8 cellular contexts compared by ENCODE assay signal in genomic region chr9:128072144-128073021, GRCh38. TPM values are rescaled to one million over a fixed set of nuclear protein-coding genes. Genes with fewer than 3 reads are reported as not detected.
DNase-seq lines count a peak whose midpoint lies in the region; ATAC-seq lines count a peak whose summit lies in the region.

No MANE protein-coding gene starts in this region.

- ATAC-seq in GM21528 (IDR thresholded peaks at IDR 0.05; ENCODE audit: low FRiP score, unreplicated experiment), result no peak

- DNase-seq in GF-D8 (lab: John Stamatoyannopoulos, UW) (peak; percentile 82), NCI-H2029 treated with DMSO at 0.1 percent for 48 hours (lab: John Stamatoyannopoulos, UW) (peak; percentile 56), dermis microvascular lymphatic vessel endothelial cell (ENCODE audit: low read depth in 2 of 2) (peak; percentile 30 to 76), medulla oblongata (ENCODE audit: extremely low spot score) (peak; percentile 93), iPS-NIHi7 (ENCODE audit: extremely low spot score) (no peak)
- peak; percentile 65 to 66 for DNase-seq in activated CD4-positive, alpha-beta T cell treated with anti-CD3 and anti-CD28 coated beads for 4 hours
- peak; percentile 23 to 30 for DNase-seq in stimulated activated CD8-positive, alpha-beta memory T cell treated with anti-CD3 and anti-CD28 coated beads, Interleukin-2, amount 100 ng/mL, for 48 hours (ENCODE audit: low read depth in 2 of 2)

RNA-seq across cellular contexts. Expression of gene SLC25A25, which starts 4.4 kb away (rescaled TPM):
- total RNA-seq in dermis microvascular lymphatic vessel endothelial cell, result 25.8 and 45.6 TPM in 2 replicates

RNA-seq across cellular contexts. Expression of gene NAIF1, which starts 5.3 kb away (rescaled TPM):
- total RNA-seq in dermis microvascular lymphatic vessel endothelial cell, result 9.1 and 10.2 TPM in 2 replicates

RNA-seq across cellular contexts. Expression of gene PTGES2, which starts 55.1 kb away (rescaled TPM):
- 67.3 and 73.2 TPM in 2 replicates for total RNA-seq in dermis microvascular lymphatic vessel endothelial cell
